Comparison of ENCODE assay signal across 9 cellular contexts in the genomic region with DNA sequence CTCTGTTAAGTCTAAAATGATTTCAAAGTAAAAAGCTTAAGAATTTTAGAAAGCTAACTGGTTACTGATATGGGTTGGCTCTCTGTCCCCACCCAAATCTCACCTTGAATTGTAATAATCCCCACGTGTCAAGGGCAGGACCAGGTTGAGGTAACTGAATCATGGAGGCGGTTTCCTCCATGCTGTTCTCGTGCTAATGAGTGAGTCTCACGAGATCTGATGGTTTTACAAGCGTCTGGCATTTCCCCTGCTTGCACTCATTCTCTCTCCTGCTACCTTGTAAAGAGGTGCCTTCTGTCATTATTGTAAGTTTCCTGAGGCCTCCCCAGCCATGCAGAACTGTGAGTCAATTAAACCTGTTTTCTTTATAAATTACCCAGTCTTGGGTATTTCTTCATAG. TPM values are rescaled to one million over a fixed set of nuclear protein-coding genes. Genes with fewer than 3 reads are reported as not detected.
DNase-seq lines count a peak whose midpoint lies in the region; ATAC-seq and TF ChIP-seq lines count a peak whose summit lies in the region.
"Not testable (repeated sequence)": the region's sequence is repeated elsewhere in the genome, so short reads cannot be mapped to it uniquely, and the experiment has no call there.
"Had no signal": no experiment of that assay in that cellular context is flagged by ENCODE, and none has a peak within 500 bp of the region (broad histone marks: within the 10 kb centered on the region; RNA-seq: fewer than 3 reads in every experiment).

No MANE protein-coding gene starts in this region.

- H3K27ac Mint-ChIP-seq in CD4-positive, alpha-beta T cell, result peak overlapping the region; percentile 93
- peak overlapping the region; percentile 33 for H3K27ac Mint-ChIP-seq in activated CD8-positive, alpha-beta T cell treated with anti-CD3 and anti-CD28 coated beads, Interleukin-2, amount 10 ng/mL, durations not matched to agents 7 days and 5 days
- peak overlapping the region; percentile 56 for H3K27ac Mint-ChIP-seq in activated T-helper 2 cell treated with anti-CD3 and anti-CD28 coated beads, Interferon-gamma antibody, Interleukin-2, Interleukin-4, amounts not matched to agents 10 μg/mL and 5 μg/mL and 100 μg/mL, durations not matched to agents 14 hours and 24 hours and 36 hours
- peak overlapping the region; percentile 77 for H3K27ac Mint-ChIP-seq in activated naive CD8-positive, alpha-beta T cell treated with anti-CD3 and anti-CD28 coated beads for 36 hours

- H3K9me3 Mint-ChIP-seq in CD4-positive, alpha-beta T cell; activated CD8-positive, alpha-beta T cell treated with anti-CD3 and anti-CD28 coated beads, Interleukin-2, amount 10 ng/mL, durations not matched to agents 7 days and 5 days (ENCODE audit: insufficient read depth); activated T-helper 2 cell treated with anti-CD3 and anti-CD28 coated beads, Interferon-gamma antibody, Interleukin-2, Interleukin-4, amounts not matched to agents 10 μg/mL and 5 μg/mL and 100 μg/mL, durations not matched to agents 14 hours and 24 hours and 36 hours; activated naive CD8-positive, alpha-beta T cell treated with anti-CD3 and anti-CD28 coated beads for 36 hours: not testable (repeated sequence)

- CTCF ChIA-PET in CD4-positive, alpha-beta T cell (lab: Charles Lee), result not testable (repeated sequence)
- CTCF ChIA-PET in activated CD8-positive, alpha-beta T cell treated with anti-CD3 and anti-CD28 coated beads, Interleukin-2, amount 10 ng/mL, durations not matched to agents 7 days and 5 days (lab: Charles Lee), result interaction anchor here (1.3 to 1.5 kb wide), 2 partner anchors 9 to 78 kb away, joined by 5 to 6 read pairs; no protein-coding TSS in a partner anchor

- not testable (repeated sequence) for H3K27me3 Mint-ChIP-seq in CD4-positive, alpha-beta T cell; activated CD8-positive, alpha-beta T cell treated with anti-CD3 and anti-CD28 coated beads, Interleukin-2, amount 10 ng/mL, durations not matched to agents 7 days and 5 days (ENCODE audit: low read depth); activated T-helper 2 cell treated with anti-CD3 and anti-CD28 coated beads, Interferon-gamma antibody, Interleukin-2, Interleukin-4, amounts not matched to agents 10 μg/mL and 5 μg/mL and 100 μg/mL, durations not matched to agents 14 hours and 24 hours and 36 hours (ENCODE audit: low read depth); activated naive CD8-positive, alpha-beta T cell treated with anti-CD3 and anti-CD28 coated beads for 36 hours

- peak overlapping the region; percentile 14 for H3K4me3 Mint-ChIP-seq in CD4-positive, alpha-beta T cell
- H3K4me3 Mint-ChIP-seq in activated CD8-positive, alpha-beta T cell treated with anti-CD3 and anti-CD28 coated beads, Interleukin-2, amount 10 ng/mL, durations not matched to agents 7 days and 5 days; activated T-helper 2 cell treated with anti-CD3 and anti-CD28 coated beads, Interferon-gamma antibody, Interleukin-2, Interleukin-4, amounts not matched to agents 10 μg/mL and 5 μg/mL and 100 μg/mL, durations not matched to agents 14 hours and 24 hours and 36 hours (ENCODE audit: low read depth); activated naive CD8-positive, alpha-beta T cell treated with anti-CD3 and anti-CD28 coated beads for 36 hours: not testable (repeated sequence)

- H3K36me3 Mint-ChIP-seq in CD4-positive, alpha-beta T cell (ENCODE audit: low read depth), result peaks cover 56% of the 10 kb centered on the region
- peaks cover 91% of the 10 kb centered on the region for H3K36me3 Mint-ChIP-seq in activated CD8-positive, alpha-beta T cell treated with anti-CD3 and anti-CD28 coated beads, Interleukin-2, amount 10 ng/mL, durations not matched to agents 7 days and 5 days (ENCODE audit: low read depth)
- H3K36me3 Mint-ChIP-seq in activated T-helper 2 cell treated with anti-CD3 and anti-CD28 coated beads, Interferon-gamma antibody, Interleukin-2, Interleukin-4, amounts not matched to agents 10 μg/mL and 5 μg/mL and 100 μg/mL, durations not matched to agents 14 hours and 24 hours and 36 hours (ENCODE audit: low read depth), result peaks cover 76% of the 10 kb centered on the region
- peaks cover 82% of the 10 kb centered on the region for H3K36me3 Mint-ChIP-seq in activated naive CD8-positive, alpha-beta T cell treated with anti-CD3 and anti-CD28 coated beads for 36 hours

- H3K4me1 Mint-ChIP-seq in CD4-positive, alpha-beta T cell (ENCODE audit: low read depth), result peaks cover 99% of the 10 kb centered on the region
- H3K4me1 Mint-ChIP-seq in activated CD8-positive, alpha-beta T cell treated with anti-CD3 and anti-CD28 coated beads, Interleukin-2, amount 10 ng/mL, durations not matched to agents 7 days and 5 days (ENCODE audit: low read depth), result peaks cover 95% of the 10 kb centered on the region
- peaks cover 83% of the 10 kb centered on the region for H3K4me1 Mint-ChIP-seq in activated T-helper 2 cell treated with anti-CD3 and anti-CD28 coated beads, Interferon-gamma antibody, Interleukin-2, Interleukin-4, amounts not matched to agents 10 μg/mL and 5 μg/mL and 100 μg/mL, durations not matched to agents 14 hours and 24 hours and 36 hours (ENCODE audit: low read depth)
- peaks cover 87% of the 10 kb centered on the region for H3K4me1 Mint-ChIP-seq in activated naive CD8-positive, alpha-beta T cell treated with anti-CD3 and anti-CD28 coated beads for 36 hours

- not testable (repeated sequence) for DNase-seq in CD4-positive, alpha-beta T cell; activated CD8-positive, alpha-beta T cell treated with anti-CD3 and anti-CD28 coated beads, Interleukin-2, amount 10 ng/mL, durations not matched to agents 7 days and 5 days; activated T-helper 2 cell treated with anti-CD3 and anti-CD28 coated beads, Interferon-gamma antibody, Interleukin-2, Interleukin-4, amounts not matched to agents 10 μg/mL and 5 μg/mL and 100 μg/mL, durations not matched to agents 14 hours and 24 hours and 36 hours (ENCODE audit: low spot score); activated naive CD8-positive, alpha-beta T cell treated with anti-CD3 and anti-CD28 coated beads for 36 hours
- peak; percentile 14 for DNase-seq in kidney tubule cell (ENCODE audit: low spot score)
- peak; percentile 47 for DNase-seq in stimulated activated CD4-positive, alpha-beta T cell treated with anti-CD3 and anti-CD28 coated beads, Interleukin-4, amount 100 ng/mL, for 24 hours

- H3K27me3 ChIP-seq in CD4-positive, alpha-beta T cell (ENCODE audit: control insufficient read depth, insufficient read depth, low read length), result not testable (repeated sequence)

- H3K27ac ChIP-seq in CD4-positive, alpha-beta T cell (ENCODE audit: low read depth, low read length), result not testable (repeated sequence)

- not testable (repeated sequence) for ATAC-seq in CD4-positive, alpha-beta T cell (ENCODE audit: poor library complexity); activated CD8-positive, alpha-beta T cell treated with anti-CD3 and anti-CD28 coated beads, Interleukin-2, amount 10 ng/mL, durations not matched to agents 7 days and 5 days
- ATAC-seq in activated CD4-positive, CD25-positive, alpha-beta regulatory T cell treated with anti-CD3 and anti-CD28 coated beads, Interleukin-2, amount 50 U/mL, for 24 hours, result peak; percentile 18 to 25

- H3K9me3 ChIP-seq in CD4-positive, alpha-beta T cell (ENCODE audit: control insufficient read depth, low read length), result not testable (repeated sequence)

- not testable (repeated sequence) for TF ChIP-seq CTCF in CD4-positive, alpha-beta T cell (IDR thresholded peaks at IDR 0.05)

- POLR2A ChIA-PET in CD4-positive, alpha-beta T cell (lab: Charles Lee), result interaction anchor here (0.7 to 1.4 kb wide), 2 partner anchors 32 to 43 kb away, joined by 3 to 4 read pairs; no protein-coding TSS in a partner anchor
- POLR2A ChIA-PET in activated CD8-positive, alpha-beta T cell treated with anti-CD3 and anti-CD28 coated beads, Interleukin-2, amount 10 ng/mL, durations not matched to agents 7 days and 5 days (lab: Charles Lee), result not testable (repeated sequence)

- intact Hi-C loops in CD4-positive, alpha-beta T cell (cut with DNase I, micrococcal nuclease), result loop anchor here (5.0 to 10.0 kb wide), 2 partner anchors 79 to 226 kb away; no protein-coding TSS in a partner anchor
- intact Hi-C loops in activated T-helper 2 cell treated with anti-CD3 and anti-CD28 coated beads, Interferon-gamma antibody, Interleukin-2, Interleukin-4, amounts not matched to agents 10 μg/mL and 5 μg/mL and 100 μg/mL, durations not matched to agents 14 hours and 24 hours and 36 hours (cut with micrococcal nuclease), result not testable (repeated sequence)

RNA-seq across cellular contexts. Expression of a gene that starts 7.1 kb away (rescaled TPM):
- 10 to 100 TPM; 30.0 to 30.4 TPM for total RNA-seq in CD4-positive, alpha-beta T cell
- total RNA-seq in activated CD8-positive, alpha-beta T cell treated with anti-CD3 and anti-CD28 coated beads, Interleukin-2, amount 10 ng/mL, durations not matched to agents 7 days and 5 days, result 10 to 100 TPM; 53.8 to 58.9 TPM
- 40.1 and 44.4 TPM in 2 replicates for total RNA-seq in activated T-helper 2 cell treated with anti-CD3 and anti-CD28 coated beads, Interferon-gamma antibody, Interleukin-2, Interleukin-4, amounts not matched to agents 10 μg/mL and 5 μg/mL and 100 μg/mL, durations not matched to agents 14 hours and 24 hours and 36 hours
- total RNA-seq in activated naive CD8-positive, alpha-beta T cell treated with anti-CD3 and anti-CD28 coated beads for 36 hours, result 10 to 100 TPM; 23.9 to 26.8 TPM
- total RNA-seq: A172, Caco-2 had no signal

Comparison
In these comparisons a context has a peak if more than half of its experiments do, and no peak if none do; other contexts are left out.
1. H3K27ac Mint-ChIP-seq: peak in every context shown above with its lines; median percentile 93 in CD4-positive, alpha-beta T cell; 77 in activated naive CD8-positive, alpha-beta T cell treated with anti-CD3 and anti-CD28 coated beads for 36 hours; 56 in activated T-helper 2 cell treated with anti-CD3 and anti-CD28 coated beads, Interferon-gamma antibody, Interleukin-2, Interleukin-4, amounts not matched to agents 10 μg/mL and 5 μg/mL and 100 μg/mL, durations not matched to agents 14 hours and 24 hours and 36 hours; 33 in activated CD8-positive, alpha-beta T cell treated with anti-CD3 and anti-CD28 coated beads, Interleukin-2, amount 10 ng/mL, durations not matched to agents 7 days and 5 days.